1 cellular context compared by ENCODE assay signal in the genomic region with DNA sequence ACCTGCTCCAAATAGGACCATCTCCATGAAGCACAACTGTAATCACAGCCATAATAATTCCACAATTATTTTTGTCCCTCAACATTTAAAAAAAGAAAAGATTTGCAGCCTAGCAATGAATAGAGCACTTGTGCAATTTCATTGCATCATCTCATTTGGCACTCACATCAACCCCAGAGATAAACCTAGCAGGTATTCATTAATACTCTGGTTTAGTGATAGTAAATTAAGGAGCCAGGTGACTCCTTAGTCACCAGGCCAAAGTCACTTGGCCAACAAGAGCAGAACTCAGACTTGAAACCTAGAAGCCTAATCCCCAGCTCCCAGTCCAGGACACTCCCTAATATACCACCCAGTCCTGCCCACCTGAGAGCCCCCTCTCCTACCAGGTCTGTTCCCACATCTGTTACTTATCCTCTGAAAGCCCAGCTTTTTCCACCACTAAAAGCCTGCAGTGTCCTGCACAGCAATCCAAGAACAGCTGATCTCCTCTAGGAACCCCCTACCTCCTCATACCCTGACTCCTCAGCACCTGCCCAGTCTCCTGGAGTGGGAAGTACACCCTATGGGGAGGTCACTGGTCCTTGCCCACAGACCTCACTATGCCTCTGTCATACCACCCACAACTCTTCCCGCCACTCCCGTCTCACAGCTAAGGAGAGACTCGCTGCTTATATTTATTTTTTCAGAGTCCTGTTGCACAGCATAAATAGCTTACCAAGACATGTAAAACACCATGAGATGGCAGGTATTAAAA.
TF ChIP-seq lines count a peak whose summit lies in the region.

No MANE protein-coding gene starts in this region.

TF ChIP-seq in K562, 482 proteins besides CTCF, POLR2A, EP300 and RAD21:
- TF ChIP-seq CEBPB (tag; IDR thresholded peaks at IDR 0.05) (peak; percentile 58), CEBPG (CRISPR knock-in tag; IDR thresholded peaks at IDR 0.05) (no peak), CEBPG (tag; conservative IDR thresholded peaks at IDR 0.05 in 1 of 2, IDR thresholded peaks at IDR 0.05 in 1 of 2) (peak; percentile 68 to 72), U2AF1 (optimal IDR thresholded peaks at IDR 0.05; ENCODE audit: low read depth, low read length) (no peak)
- TF ChIP-seq, protein P1, sequence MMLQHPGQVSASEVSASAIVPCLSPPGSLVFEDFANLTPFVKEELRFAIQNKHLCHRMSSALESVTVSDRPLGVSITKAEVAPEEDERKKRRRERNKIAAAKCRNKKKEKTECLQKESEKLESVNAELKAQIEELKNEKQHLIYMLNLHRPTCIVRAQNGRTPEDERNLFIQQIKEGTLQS (IDR thresholded peaks at IDR 0.05): peak; percentile 37; the same call in 1 of the 2 replicates
- TF ChIP-seq, protein P1 (CRISPR knock-in tag; conservative IDR thresholded peaks at IDR 0.05): no peak
TF ChIP-seq in K562: peak in this region for 3.
